Comparison of ENCODE assay signal across 8 cellular contexts in genomic region chr4:2412885-2413716, GRCh38. TPM values are rescaled to one million over a fixed set of nuclear protein-coding genes. Genes with fewer than 3 reads are reported as not detected.
DNase-seq lines count a peak whose midpoint lies in the region; ATAC-seq and TF ChIP-seq lines count a peak whose summit lies in the region.

No MANE protein-coding gene starts in this region.

- peaks cover 71% of the 10 kb centered on the region for H3K4me1 Mint-ChIP-seq in dendritic cell treated with granulocyte-macrophage colony-stimulating factor and Interleukin-4, amounts not matched to agents 40 ng/mL and 50 ng/mL, for 4 days (ENCODE audit: low read depth)

- H3K27me3 Mint-ChIP-seq in dendritic cell treated with granulocyte-macrophage colony-stimulating factor and Interleukin-4, amounts not matched to agents 40 ng/mL and 50 ng/mL, for 4 days: peaks cover 26% of the 10 kb centered on the region

- intact Hi-C loops in dendritic cell treated with granulocyte-macrophage colony-stimulating factor and Interleukin-4, amounts not matched to agents 40 ng/mL and 50 ng/mL, for 4 days (cut with micrococcal nuclease): loop anchor here (2.0 kb wide), 1 partner anchor 56 kb away; the partner anchor contains the start of gene RNF4
- intact Hi-C loops in lower leg skin (cut with DNase I; ENCODE audit: low total_unique reads): no loop called here

- no peak overlapping the region for H3K4me3 ChIP-seq in lower leg skin (ENCODE audit: low read depth, poor library complexity, severe bottlenecking)

- H3K27ac Mint-ChIP-seq in dendritic cell treated with granulocyte-macrophage colony-stimulating factor and Interleukin-4, amounts not matched to agents 40 ng/mL and 50 ng/mL, for 4 days: peak overlapping the region; percentile 96

- H3K4me3 Mint-ChIP-seq in dendritic cell treated with granulocyte-macrophage colony-stimulating factor and Interleukin-4, amounts not matched to agents 40 ng/mL and 50 ng/mL, for 4 days: peak overlapping the region; percentile 82

- no peaks in the 10 kb centered on the region for H3K9me3 Mint-ChIP-seq in dendritic cell treated with granulocyte-macrophage colony-stimulating factor and Interleukin-4, amounts not matched to agents 40 ng/mL and 50 ng/mL, for 4 days

- 3 to 5% methylated on average over 19 to 26 of the region's 30 CpGs for WGBS in lower leg skin, 2 donors

- no peak for TF ChIP-seq POLR2A in lower leg skin (IDR thresholded peaks at IDR 0.05)

- no peak for TF ChIP-seq CTCF in lower leg skin (IDR thresholded peaks at IDR 0.05)

- in situ Hi-C loops in ACHN (cut with HindIII; ENCODE audit: low pct_ligation_motif_present, low pct_unique_long_range_greater_than_20kb, low sequenced_read_pairs): no loop called here

- H3K36me3 Mint-ChIP-seq in dendritic cell treated with granulocyte-macrophage colony-stimulating factor and Interleukin-4, amounts not matched to agents 40 ng/mL and 50 ng/mL, for 4 days (ENCODE audit: low read depth): peaks cover 9% of the 10 kb centered on the region

- peak; percentile 36 for ATAC-seq in GM18508 (IDR thresholded peaks at IDR 0.05; ENCODE audit: insufficient read depth, unreplicated experiment)
- ATAC-seq in HG03066 (IDR thresholded peaks at IDR 0.05; ENCODE audit: low read depth, unreplicated experiment): peak; percentile 59

- DNase-seq in ACHN (peak; percentile 95), NCI-H446 treated with DMSO at 0.1 percent for 48 hours (lab: John Stamatoyannopoulos, UW) (peak; percentile 3), lower leg skin (ENCODE audit: low spot score in 2 of 2) (peak; percentile 66 to 96)
- peak; percentile 85 for DNase-seq in activated CD4-positive, alpha-beta T cell treated with anti-CD3 and anti-CD28 coated beads, Interleukin-2, amount 50 U/mL, for 1 hour
- peak; percentile 82 for DNase-seq in stimulated activated CD4-positive, alpha-beta T cell treated with anti-CD3 and anti-CD28 coated beads, Interleukin-4, amount 100 ng/mL, for 24 hours

RNA-seq across cellular contexts. Expression of gene ZFYVE28, which starts 5.3 kb away (rescaled TPM):
- total RNA-seq in lower leg skin: 10 to 100 TPM in 2 of 4 donors, 1 to 10 TPM in 2; 5.0 to 12.8 (median 9.9) TPM

RNA-seq across cellular contexts. Expression of gene CFAP99, which starts 5.7 kb away (rescaled TPM):
- not detected for total RNA-seq in lower leg skin

RNA-seq across cellular contexts. Expression of gene RNF4, which starts 55.8 kb away (rescaled TPM):
- 10 to 100 TPM; 30.4 to 44.0 (median 37.9) TPM for total RNA-seq in lower leg skin

Comparison
In these comparisons a context has a peak if more than half of its experiments do, and no peak if none do; other contexts are left out.
1. DNase-seq: peak in every context shown above with its lines; median percentile 95 in ACHN; 85 in activated CD4-positive, alpha-beta T cell treated with anti-CD3 and anti-CD28 coated beads, Interleukin-2, amount 50 U/mL, for 1 hour; 82 in stimulated activated CD4-positive, alpha-beta T cell treated with anti-CD3 and anti-CD28 coated beads, Interleukin-4, amount 100 ng/mL, for 24 hours; 81 in lower leg skin; 3 in NCI-H446 treated with DMSO at 0.1 percent for 48 hours.